7 cellular contexts compared by ENCODE assay signal in the genomic region with DNA sequence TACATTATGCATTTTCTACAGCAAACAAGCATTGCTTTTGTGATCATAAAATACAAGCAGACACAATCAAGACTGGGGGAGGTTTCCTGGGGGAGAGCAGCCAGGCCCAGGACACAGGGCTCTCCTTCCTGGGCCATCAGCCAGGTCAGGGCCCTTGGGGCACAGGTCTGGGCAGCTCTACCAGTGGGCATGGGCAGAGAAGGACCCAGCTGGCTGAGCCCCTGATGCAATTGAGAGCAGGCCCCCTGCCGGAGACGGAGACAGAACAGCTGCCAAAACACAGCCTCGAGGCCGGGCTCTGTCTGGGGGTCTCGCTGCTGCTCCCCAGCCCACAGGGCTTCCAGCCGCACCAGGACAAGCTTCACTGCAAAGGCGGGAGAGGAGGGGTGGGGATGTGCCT. TPM values are rescaled to one million over a fixed set of nuclear protein-coding genes. Genes with fewer than 3 reads are reported as not detected.
"Had no signal": no experiment of that assay in that cellular context is flagged by ENCODE, and none has a peak within 500 bp of the region (broad histone marks: within the 10 kb centered on the region; RNA-seq: fewer than 3 reads in every experiment).

No MANE protein-coding gene starts in this region.

RNA-seq across cellular contexts. Expression of a gene that starts 10.8 kb away (rescaled TPM):
- total RNA-seq: activated CD4-positive, alpha-beta memory T cell treated with anti-CD3 and anti-CD28 coated beads, Interleukin-2, amount 10 ng/mL, durations not matched to agents 7 days and 5 days had no signal

RNA-seq across cellular contexts. Expression of a gene that starts 21.8 kb away (rescaled TPM):
- total RNA-seq: activated CD4-positive, alpha-beta memory T cell treated with anti-CD3 and anti-CD28 coated beads, Interleukin-2, amount 10 ng/mL, durations not matched to agents 7 days and 5 days; cerebellum; esophagus muscularis mucosa; glomerular endothelial cell; lower lobe of right lung; suprapubic skin; urinary bladder had no signal

RNA-seq across cellular contexts. Expression of a gene that starts 33.7 kb away (rescaled TPM):
- total RNA-seq: activated CD4-positive, alpha-beta memory T cell treated with anti-CD3 and anti-CD28 coated beads, Interleukin-2, amount 10 ng/mL, durations not matched to agents 7 days and 5 days; cerebellum; esophagus muscularis mucosa; glomerular endothelial cell; suprapubic skin; urinary bladder had no signal
